ENCODE assay signal across 1 cellular context in genomic region chr17:48816774-48817590, GRCh38.
TF ChIP-seq lines count a peak whose summit lies in the region.

Gene TTLL6 (minus strand): TSS chr17:48817229. CDS start chr17:48817072, 157 bp downstream.

TF ChIP-seq in HEK293, 187 proteins besides CTCF, POLR2A, EP300 and RAD21 (continued from another document):
- TF ChIP-seq ZNF398 (tag by site-specific recombination; IDR thresholded peaks at IDR 0.05), result peak; percentile 19; the same call in 1 of the 2 replicates
- peak; percentile 91 for TF ChIP-seq ZBTB48 (tag by site-specific recombination; IDR thresholded peaks at IDR 0.05)
- TF ChIP-seq ZNF843 (tag by site-specific recombination; IDR thresholded peaks at IDR 0.05), result 0 out of 2 replicates have a peak, but pooled peaks have one; percentile 10
- TF ChIP-seq ZBTB26 (tag by site-specific recombination; optimal IDR thresholded peaks at IDR 0.05), result peak; percentile 94
- 0 out of 2 replicates have a peak, but pooled peaks have one; percentile 17 for TF ChIP-seq ZNF423 (tag by site-specific recombination; IDR thresholded peaks at IDR 0.05)
- TF ChIP-seq ZBTB10 (tag by site-specific recombination; IDR thresholded peaks at IDR 0.05), result peak; percentile 78
- TF ChIP-seq ZBTB17 (tag by site-specific recombination; IDR thresholded peaks at IDR 0.05), result no peak
- TF ChIP-seq ZNF561 (tag by site-specific recombination; IDR thresholded peaks at IDR 0.05; ENCODE audit: borderline replicate concordance), result peak; percentile 74
- TF ChIP-seq KLF17 (tag by site-specific recombination; IDR thresholded peaks at IDR 0.05), result peak; percentile 50
- no peak for TF ChIP-seq ZSCAN5A (tag by site-specific recombination; IDR thresholded peaks at IDR 0.05)
- no peak for TF ChIP-seq ZNF37A (tag by site-specific recombination; IDR thresholded peaks at IDR 0.05)
- TF ChIP-seq PRDM10 (tag by site-specific recombination; IDR thresholded peaks at IDR 0.05), result peak; percentile 98
- TF ChIP-seq ZNF112 (tag by site-specific recombination; IDR thresholded peaks at IDR 0.05), result no peak
- TF ChIP-seq ZNF335 (tag by site-specific recombination; conservative IDR thresholded peaks at IDR 0.05), result peak; percentile 78
- TF ChIP-seq ZSCAN30 (tag by site-specific recombination; IDR thresholded peaks at IDR 0.05), result 0 out of 2 replicates have a peak, but pooled peaks have one; percentile 43
- TF ChIP-seq KLF10 (tag by site-specific recombination; IDR thresholded peaks at IDR 0.05), result peak; percentile 81
- TF ChIP-seq KLF1 (tag by site-specific recombination; IDR thresholded peaks at IDR 0.05), result peak; percentile 53
- no peak for TF ChIP-seq ZNF155 (tag by site-specific recombination; IDR thresholded peaks at IDR 0.05)
- TF ChIP-seq YY2 (tag by site-specific recombination; IDR thresholded peaks at IDR 0.05), result 0 out of 2 replicates have a peak, but pooled peaks have one; percentile 4
- peak; percentile 42 for TF ChIP-seq ZEB2 (tag by site-specific recombination; IDR thresholded peaks at IDR 0.05)
- TF ChIP-seq KLF7 (tag by site-specific recombination; IDR thresholded peaks at IDR 0.05; ENCODE audit: borderline replicate concordance), result 0 out of 2 replicates have a peak, but pooled peaks have one; percentile 2
- TF ChIP-seq ZNF341 (tag by site-specific recombination; IDR thresholded peaks at IDR 0.05; ENCODE audit: low read depth), result peak; percentile 99
- TF ChIP-seq ZBTB8A (tag by site-specific recombination; IDR thresholded peaks at IDR 0.05), result peak; percentile 64
- peak; percentile 49; the same call in 1 of the 2 replicates for TF ChIP-seq ZNF76 (tag by site-specific recombination; IDR thresholded peaks at IDR 0.05; ENCODE audit: borderline replicate concordance, low read depth)
- 0 out of 2 replicates have a peak, but pooled peaks have one; percentile 15 for TF ChIP-seq IKZF3 (tag by site-specific recombination; IDR thresholded peaks at IDR 0.05)
- TF ChIP-seq ZNF24 (tag by site-specific recombination; IDR thresholded peaks at IDR 0.05), result no peak
- TF ChIP-seq ZNF140 (tag by site-specific recombination; IDR thresholded peaks at IDR 0.05), result peak; percentile 96
- TF ChIP-seq PATZ1 (tag by site-specific recombination; IDR thresholded peaks at IDR 0.05), result peak; percentile 95
- peak; percentile 91 for TF ChIP-seq ZNF223 (tag by site-specific recombination; IDR thresholded peaks at IDR 0.05)
- TF ChIP-seq ZBTB20 (tag by site-specific recombination; IDR thresholded peaks at IDR 0.05), result 0 out of 2 replicates have a peak, but pooled peaks have one; percentile 42
- TF ChIP-seq SP2 (tag by site-specific recombination; IDR thresholded peaks at IDR 0.05), result peak; percentile 92
- no peak for TF ChIP-seq ZNF571 (tag by site-specific recombination; IDR thresholded peaks at IDR 0.05)
- TF ChIP-seq GLIS2 (tag by site-specific recombination; IDR thresholded peaks at IDR 0.05), result peak; percentile 93
- no peak for TF ChIP-seq GLI4 (tag by site-specific recombination; IDR thresholded peaks at IDR 0.05)
